Comparison of ENCODE assay signal across 1 cellular context in genomic region chr1:209751627-209752231, GRCh38.
TF ChIP-seq lines count a peak whose summit lies in the region.

No MANE protein-coding gene starts in this region.

TF ChIP-seq in HepG2, 621 proteins besides CTCF, POLR2A, EP300 and RAD21:
- TF ChIP-seq CREM (IDR thresholded peaks at IDR 0.05): no peak
- TF ChIP-seq CREM (CRISPR knock-in tag; IDR thresholded peaks at IDR 0.05): no peak
- no peak for TF ChIP-seq ZBTB44 (CRISPR knock-in tag; IDR thresholded peaks at IDR 0.05)
- TF ChIP-seq CBX1 (IDR thresholded peaks at IDR 0.05; ENCODE audit: low read depth): no peak
- no peak for TF ChIP-seq CENPT (CRISPR knock-in tag; IDR thresholded peaks at IDR 0.05; ENCODE audit: low read depth)
TF ChIP-seq in HepG2: peak in this region for 0.
